Comparison of ENCODE assay signal across 1 cellular context in genomic region chr4:67765928-67766327, GRCh38.
TF ChIP-seq lines count a peak whose summit lies in the region.

No MANE protein-coding gene starts in this region.

TF ChIP-seq in IMR-90, 13 proteins besides CTCF, POLR2A, EP300 and RAD21:
- no peak for TF ChIP-seq RFX5 (IDR thresholded peaks at IDR 0.05; ENCODE audit: low read depth, low read length)
- TF ChIP-seq RCOR1 (IDR thresholded peaks at IDR 0.05; ENCODE audit: insufficient replicate concordance, low read length) = no peak
- TF ChIP-seq CEBPB (IDR thresholded peaks at IDR 0.05; ENCODE audit: low read depth, low read length) = no peak
